Comparison of ENCODE assay signal across 8 cellular contexts in the genomic region with DNA sequence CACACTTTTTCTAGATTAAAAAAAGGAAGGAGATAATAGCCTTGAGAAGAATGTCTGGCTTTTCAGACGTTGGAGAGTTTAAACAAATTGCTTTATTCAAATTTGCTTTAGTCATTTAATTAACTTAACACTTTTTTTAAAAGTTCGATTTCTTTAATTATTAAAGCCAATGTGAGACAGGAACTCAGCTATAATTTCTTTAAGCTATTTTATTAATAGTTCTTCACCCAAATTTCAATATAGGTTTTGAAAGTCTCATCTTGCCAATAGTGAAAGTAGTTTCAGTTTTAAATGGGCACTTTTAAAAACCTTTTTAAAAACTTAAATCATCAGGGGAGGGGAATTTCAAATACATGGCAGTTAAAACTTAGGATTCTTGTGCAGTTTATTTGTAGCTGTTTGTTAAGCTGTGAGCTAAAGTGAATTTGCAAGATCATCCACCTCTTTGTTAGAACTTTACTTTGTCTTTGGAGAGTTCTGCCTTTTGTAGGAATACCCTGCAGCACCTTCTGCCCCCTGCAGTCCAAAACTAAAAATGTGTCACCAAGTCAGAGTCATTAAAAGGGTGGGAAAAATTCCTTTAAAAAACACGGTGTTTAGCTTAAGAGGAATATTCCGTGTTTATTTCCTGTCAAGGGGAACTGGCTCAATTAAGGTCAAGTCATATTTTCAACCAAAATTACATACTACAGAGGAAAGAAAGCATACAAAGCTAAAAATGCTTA. TPM values are rescaled to one million over a fixed set of nuclear protein-coding genes. Genes with fewer than 3 reads are reported as not detected.
A peak's percentile ranks its signal among the peaks of the same experiment; 100 is the strongest.
DNase-seq lines count a peak whose midpoint lies in the region; ATAC-seq, FAIRE-seq and TF ChIP-seq lines count a peak whose summit lies in the region.

No MANE protein-coding gene starts in this region.

- peak overlapping the region; percentile 81 for H3K4me3 ChIP-seq in CD8-positive, alpha-beta memory T cell (ENCODE audit: low read length)
- H3K4me3 ChIP-seq in NT2/D1 (ENCODE audit: insufficient read length, low read depth) (peak overlapping the region; percentile 91), GM12878 (peak overlapping the region; percentile 28; the same call in 1 of the 2 replicates), kidney epithelial cell (ENCODE audit: low read depth, low read length) (peak overlapping the region; percentile 93)

- peak overlapping the region; percentile 94 for H3K27ac ChIP-seq in CD8-positive, alpha-beta memory T cell (ENCODE audit: low read depth, low read length)
- peak overlapping the region; percentile 19; the same call in 1 of the 2 replicates for H3K27ac ChIP-seq in GM12878 (ENCODE audit: control insufficient read depth, insufficient read depth)
- peak overlapping the region; percentile 49 for H3K27ac ChIP-seq in substantia nigra (ENCODE audit: low read depth, low read length, poor library complexity, severe bottlenecking)

- no TSS peak for BruUV-seq in GM12878 (replicated peaks; lab: Mats Ljungman, UMichigan)

- H3K4me3 Mint-ChIP-seq in CD8-positive, alpha-beta memory T cell: peak overlapping the region; percentile 85 to 99 (median 97)

- SMC1A ChIA-PET in GM12878 (lab: Charles Lee; ENCODE audit: uncharacterized antibody, unreplicated experiment): interaction anchor here (0.7 to 5.7 kb wide), 43 partner anchors 8 to 1451 kb away, joined by 3 to 54 read pairs (median 5); no protein-coding TSS in a partner anchor

- no peaks in the 10 kb centered on the region for H3K9me3 Mint-ChIP-seq in CD8-positive, alpha-beta memory T cell

- no peak; the same call in 2 of the 3 replicates for ATAC-seq in GM12878
- no peak for ATAC-seq in HG03432 (IDR thresholded peaks at IDR 0.05; ENCODE audit: unreplicated experiment)

- peak overlapping the region; percentile 70 for H3K4me2 ChIP-seq in GM12878 (ENCODE audit: control insufficient read depth, insufficient read depth)

- peaks cover 8 to 64% (median 17%) of the 10 kb centered on the region in 3 donors for H3K36me3 Mint-ChIP-seq in CD8-positive, alpha-beta memory T cell

- RAD21 ChIA-PET in GM12878 (lab: Charles Lee; ENCODE audit: unreplicated experiment): interaction anchor here (0.6 to 6.0 kb wide), 26 partner anchors 10 to 481 kb away, joined by 3 to 49 read pairs (median 4); partner anchors contain the start of gene MYL12A

- CTCF ChIA-PET in CD8-positive, alpha-beta memory T cell (lab: Charles Lee): interaction anchor here (0.6 to 10.0 kb wide), 34 partner anchors 7 to 211 kb away, joined by 3 to 100 read pairs (median 4); no protein-coding TSS in a partner anchor
- CTCF ChIA-PET in GM12878 (lab: Yijun Ruan, JAX): interaction anchor here (0.6 to 6.0 kb wide), 57 partner anchors 8 to 460 kb away, joined by 3 to 79 read pairs (median 5); partner anchors contain the start of gene MYL12B

- peak overlapping the region; percentile 66 to 100 (median 96) for H3K27ac Mint-ChIP-seq in CD8-positive, alpha-beta memory T cell

- no peak for TF ChIP-seq EP300 in GM12878 (IDR thresholded peaks at IDR 0.05; ENCODE audit: borderline replicate concordance in 1 of 2, control insufficient read depth in 1 of 2, low read depth in 2 of 2, low read length in 2 of 2)

- peaks cover 17% of the 10 kb centered on the region for H3K36me3 ChIP-seq in CD8-positive, alpha-beta memory T cell (ENCODE audit: insufficient read depth, low read length)
- peaks cover 53% of the 10 kb centered on the region for H3K36me3 ChIP-seq in NT2/D1 (ENCODE audit: insufficient read depth, insufficient read length, low read length)
- H3K36me3 ChIP-seq in GM12878 (ENCODE audit: control insufficient read depth in 2 of 2, insufficient read depth in 2 of 2, low read length in 1 of 2): no peaks in the 10 kb centered on the region
- peaks cover 4% of the 10 kb centered on the region for H3K36me3 ChIP-seq in kidney epithelial cell (ENCODE audit: control insufficient read depth, insufficient read depth, low read length)

- POLR2A ChIA-PET in CD8-positive, alpha-beta memory T cell (lab: Charles Lee): interaction anchor here (0.5 to 1.6 kb wide), 7 partner anchors 19 to 1274 kb away, joined by 3 to 8 read pairs (median 4); partner anchors contain the start of gene MYL12A
- POLR2A ChIA-PET in GM12878 (lab: Charles Lee): interaction anchor here (0.6 to 2.2 kb wide), 8 partner anchors 19 to 171 kb away, joined by 3 to 9 read pairs (median 4); no protein-coding TSS in a partner anchor

- H3K9ac ChIP-seq in NT2/D1 (ENCODE audit: insufficient read length, low read depth) (peak overlapping the region; percentile 42), GM12878 (ENCODE audit: control insufficient read depth, insufficient read depth, low read length) (no peak overlapping the region)

- peak in 4 of 5 donors; percentile 29 to 61 (median 52) for DNase-seq in CD8-positive, alpha-beta memory T cell
- DNase-seq in GM20000 (ENCODE audit: low spot score) (peak; percentile 39), NT2/D1 (ENCODE audit: low read depth, low spot score) (no peak), GM12878 (ENCODE audit: low read depth, low spot score) (peak; percentile 19), kidney epithelial cell (ENCODE audit: low read depth) (no peak), substantia nigra (lab: John Stamatoyannopoulos, UW) (peak in 8 of 49 donors; percentile 8 to 38 (median 20)), NCI-H1436 treated with DMSO at 0.1 percent for 48 hours (lab: John Stamatoyannopoulos, UW) (no peak)

- peak; percentile 65 for TF ChIP-seq CTCF in GM20000 (IDR thresholded peaks at IDR 0.05; ENCODE audit: extremely low read depth, missing control alignments)
- TF ChIP-seq CTCF in GM12878 (IDR thresholded peaks at IDR 0.05 in 2 of 3, conservative IDR thresholded peaks at IDR 0.05 in 1 of 3; ENCODE audit: control insufficient read depth in 2 of 3, extremely low read depth in 1 of 3, insufficient read depth in 1 of 3, low read depth in 3 of 3, low read length in 3 of 3): peak; percentile 59 to 68 (median 59)
- TF ChIP-seq CTCF in kidney epithelial cell (IDR thresholded peaks at IDR 0.05; ENCODE audit: insufficient read depth, low read length, poor library complexity, severe bottlenecking): peak; percentile 68

- FAIRE-seq in GM12878 (lab: Jason Lieb, UNC): peak; percentile 78

- peaks cover 29% of the 10 kb centered on the region for H3K4me1 ChIP-seq in CD8-positive, alpha-beta memory T cell (ENCODE audit: insufficient read depth, low read length)
- H3K4me1 ChIP-seq in NT2/D1 (ENCODE audit: insufficient read depth, insufficient read length): peaks cover 5% of the 10 kb centered on the region
- H3K4me1 ChIP-seq in GM12878 (ENCODE audit: control insufficient read depth, insufficient read depth, low read length): peaks cover 22% of the 10 kb centered on the region

- peaks cover 63 to 76% (median 72%) of the 10 kb centered on the region in 3 donors for H3K4me1 Mint-ChIP-seq in CD8-positive, alpha-beta memory T cell

- H4K20me1 ChIP-seq in GM12878 (ENCODE audit: control insufficient read depth, insufficient read depth): no peaks in the 10 kb centered on the region

- WGBS in GM12878 (ENCODE audit: insufficient coverage, insufficient replicate concordance, low lambda C conversion rate, missing lambda C conversion rate): 0% methylated on average over 4 of the region's 4 CpGs

- TF ChIP-seq RAD21 in GM12878 (IDR thresholded peaks at IDR 0.05; ENCODE audit: insufficient read depth, low read depth, low read length): peak; percentile 69

- in situ Hi-C loops in GM12878 (cut with MboI): loop anchor here (5.0 to 10.0 kb wide), 3 partner anchors 143 to 480 kb away; no protein-coding TSS in a partner anchor

- intact Hi-C loops in GM12878 (cut with micrococcal nuclease; ENCODE audit: unreplicated experiment): loop anchor here (1.0 to 5.0 kb wide), 2 partner anchors 173 to 213 kb away; no protein-coding TSS in a partner anchor

- no peaks in the 10 kb centered on the region for H3K27me3 ChIP-seq in CD8-positive, alpha-beta memory T cell (ENCODE audit: insufficient read depth, low read length, poor library complexity, severe bottlenecking)
- no peaks in the 10 kb centered on the region for H3K27me3 ChIP-seq in NT2/D1 (ENCODE audit: insufficient read depth, insufficient read length)
- peaks cover 2 to 16% of the 10 kb centered on the region in 2 experiments for H3K27me3 ChIP-seq in GM12878 (replicated peaks in 1 of 2; ENCODE audit: control insufficient read depth in 2 of 2, insufficient read depth in 2 of 2, low read length in 1 of 2)
- H3K27me3 ChIP-seq in kidney epithelial cell (ENCODE audit: control insufficient read depth, insufficient read depth, low read length): no peaks in the 10 kb centered on the region

- no peak overlapping the region for H2AFZ ChIP-seq in GM12878 (ENCODE audit: control insufficient read depth, low read depth, low read length)

- H3K9me3 ChIP-seq in CD8-positive, alpha-beta memory T cell (ENCODE audit: low read length): no peaks in the 10 kb centered on the region
- H3K9me3 ChIP-seq in NT2/D1 (ENCODE audit: insufficient read depth, low read length) (no peaks in the 10 kb centered on the region), GM12878 (replicated peaks; ENCODE audit: control insufficient read depth, insufficient read depth, low read length) (no peaks in the 10 kb centered on the region; the same call in 2 of the 3 replicates)

- no peak for TF ChIP-seq POLR2A in GM12878 (IDR thresholded peaks at IDR 0.05; ENCODE audit: low read depth, low read length)

- H3K79me2 ChIP-seq in GM12878 (ENCODE audit: control insufficient read depth, insufficient read depth, low read length): no peaks in the 10 kb centered on the region

- H3K27me3 Mint-ChIP-seq in CD8-positive, alpha-beta memory T cell: peaks cover 0 to 7% of the 10 kb centered on the region in 2 donors

TF ChIP-seq in GM12878, 131 proteins besides CTCF, POLR2A, EP300 and RAD21 (continues in another document):
- peak; percentile 60; the same call in 1 of the 2 replicates for TF ChIP-seq SMC3 (IDR thresholded peaks at IDR 0.05; ENCODE audit: borderline replicate concordance, low read length)

RNA-seq across cellular contexts. Expression of gene TGIF1, which starts 4.6 kb away (rescaled TPM):
- 10 to 100 TPM; 36.9 to 38.3 TPM for total RNA-seq in CD8-positive, alpha-beta memory T cell
- polyA plus RNA-seq in CD8-positive, alpha-beta memory T cell: 77.0 TPM
- 35.4 and 35.6 TPM in 2 replicates for total RNA-seq in GM12878 (2013; cell fraction: nucleolus; rRNA removed)
- total RNA-seq in GM12878 (2014; rRNA removed) (8.3 and 9.0 TPM in 2 replicates), GM12878 (2014; rRNA removed; fragmentation: Illumina TruSeq; extraction: Trizol) (5.3 and 6.7 TPM in 2 replicates), GM12878 (2021) (6.2 and 6.4 TPM in 2 replicates), kidney epithelial cell (251 and 294 TPM in 2 replicates)
- 2.1 TPM for polyA plus RNA-seq in GM12878 (2011; ENCODE audit: low read depth)
- polyA plus RNA-seq in GM12878 (2011; rRNA removed) (1.5 and 1.8 TPM in 2 replicates), GM12878 (2014; fragmentation: Illumina TruSeq; extraction: Trizol) (8.5 and 9.3 TPM in 2 replicates), GM12878 (2014; fragmentation: Nextera tagmentation; extraction: Ambion mirVana) (1 to 10 TPM; 2.1 TPM), GM12878 (2014; rRNA removed) (6.6 and 7.8 TPM in 2 replicates), GM12878 (2016; fragmentation: Nextera tagmentation; extraction: Ambion mirVana) (1 to 10 TPM; 6.2 to 7.2 TPM)
- polyA plus RNA-seq in GM12878 (2011; cell fraction: cytosol; rRNA removed): 1.6 and 2.5 TPM in 2 replicates
- 2.9 and 6.2 TPM in 2 replicates for polyA plus RNA-seq in GM12878 (2011; cell fraction: nucleus; rRNA removed)
- polyA plus RNA-seq in GM12878 (2012): 3.6 and 6.1 TPM in 2 replicates
- polyA minus RNA-seq in GM12878 (2011; rRNA and poly(A)+ RNA removed): 0.51 and 2.2 TPM in 2 replicates
- polyA minus RNA-seq in GM12878 (2011; cell fraction: cytosol; rRNA and poly(A)+ RNA removed): 1.2 and 1.7 TPM in 2 replicates
- 0.85 and 2.9 TPM in 2 replicates for polyA minus RNA-seq in GM12878 (2011; cell fraction: nucleus; rRNA and poly(A)+ RNA removed)

Comparison
In these comparisons a context has a peak if more than half of its experiments do, and no peak if none do; other contexts are left out.
1. DNase-seq: peak in CD8-positive, alpha-beta memory T cell (4 of 5), GM20000 (single experiment) and GM12878 (single experiment); none in NT2/D1 (single experiment), kidney epithelial cell (single experiment) and NCI-H1436 treated with DMSO at 0.1 percent for 48 hours (single experiment).
2. H3K27ac ChIP-seq: peak in every context shown above with its lines; median percentile 94 in CD8-positive, alpha-beta memory T cell; 49 in substantia nigra; 19 in GM12878.
3. H3K4me3 ChIP-seq: peak in every context shown above with its lines; median percentile 93 in kidney epithelial cell; 91 in NT2/D1; 81 in CD8-positive, alpha-beta memory T cell; 28 in GM12878.
4. Peak in every context shown above with its lines, with median percentiles within 50 percentile points of each other: CTCF ChIP-seq.